ENCODE assay signal across 25 cellular contexts in genomic region chr3:13263770-13264467, GRCh38.
DNase-seq lines count a peak whose midpoint lies in the region; ATAC-seq, FAIRE-seq and TF ChIP-seq lines count a peak whose summit lies in the region.
"Had no signal": no experiment of that assay in that cellular context is flagged by ENCODE, and none has a peak within 500 bp of the region (broad histone marks: within the 10 kb centered on the region; RNA-seq: fewer than 3 reads in every experiment).

No MANE protein-coding gene starts in this region.

- no peak for FAIRE-seq in GM12892 (lab: Jason Lieb, UNC)
- FAIRE-seq: A204.1, HTR-8/SVneo had no signal

- H3K27ac ChIP-seq in angular gyrus (ENCODE audit: low read depth, low read length) (peak overlapping the region; percentile 31), heart left ventricle (peak overlapping the region in 11 of 12 donors; percentile 6 to 82 (median 39))
- H3K27ac ChIP-seq: brain microvascular endothelial cell, PC-9 had no signal

- TF ChIP-seq CTCF in heart left ventricle (IDR thresholded peaks at IDR 0.05), result no peak

- intact Hi-C loops in heart left ventricle (cut with DNase I), result loop anchor here in 3 of 10 donors (2.0 to 5.0 kb wide), 2 partner anchors 15 to 37 kb away; no protein-coding TSS in a partner anchor

- H3K27me3 ChIP-seq in heart left ventricle, result no peaks in the 10 kb centered on the region
- H3K27me3 ChIP-seq: brain microvascular endothelial cell, MG63 had no signal

- peak in 3 of 4 donors; percentile 43 to 69 (median 47) for ATAC-seq in heart left ventricle
- ATAC-seq: activated CD8-positive, alpha-beta memory T cell treated with anti-CD3 and anti-CD28 coated beads, Interleukin-2, amount 10 ng/mL, durations not matched to agents 7 days and 5 days; effector memory CD8-positive, alpha-beta T cell; GM23338; stimulated activated naive B cell treated with anti-CD40 and anti-IgM and Interleukin-4, amounts not matched to agents 10 μg/mL and 1 μg/mL and 100 μg/mL, for 72 hours had no signal

- TF ChIP-seq POLR2A in heart left ventricle (IDR thresholded peaks at IDR 0.05) (peak in 1 of 2 donors; percentile 13), GM12892 (IDR thresholded peaks at IDR 0.05; ENCODE audit: low read depth, low read length) (no peak)

- peak; percentile 81 for DNase-seq in A172 (ENCODE audit: low spot score)
- DNase-seq in heart left ventricle, result peak in 4 of 5 donors; percentile 33 to 61 (median 54)
- DNase-seq in midbrain (lab: John Stamatoyannopoulos, UW), result peak; percentile 22
- DNase-seq in GM12892 (ENCODE audit: insufficient read length), result no peak
- no peak for DNase-seq in T-helper 9 cell
- no peak for DNase-seq in stimulated activated CD4-positive, alpha-beta T cell treated with anti-CD3 and anti-CD28 coated beads, Interleukin-4, amount 100 ng/mL, for 24 hours
- DNase-seq in NCI-H1048 (lab: John Stamatoyannopoulos, UW), result no peak
- DNase-seq: activated CD4-positive, CD25-positive, alpha-beta regulatory T cell treated with anti-CD3 and anti-CD28 coated beads, Interleukin-2, amount 50 U/mL, for 72 hours; activated CD8-positive, alpha-beta memory T cell treated with anti-CD3 and anti-CD28 coated beads, Interleukin-2, amount 10 ng/mL, durations not matched to agents 7 days and 5 days; activated effector memory CD4-positive, alpha-beta T cell treated with Interleukin-2 at 50 U/mL for 16 hours; brain microvascular endothelial cell; CD4-positive, CD25-positive, alpha-beta regulatory T cell; effector memory CD8-positive, alpha-beta T cell; EL; MG63; NCI-H2029 treated with DMSO at 0.1 percent for 48 hours; NCI-H526 treated with DMSO at 0.1 percent for 48 hours; occipital lobe; PC-9; stimulated activated naive B cell treated with anti-CD40 and anti-IgM and Interleukin-4, amounts not matched to agents 10 μg/mL and 1 μg/mL and 100 μg/mL, for 72 hours; T-helper 1 cell had no signal

- no peak overlapping the region for H3K4me3 ChIP-seq in heart left ventricle
- H3K4me3 ChIP-seq: GM23338, MG63, PC-9 had no signal

- H3K4me1 ChIP-seq in heart left ventricle, result peaks cover 0 to 48% (median 10%) of the 10 kb centered on the region in 12 donors

- 59 to 73% (median 68%) methylated on average over 22 to 26 of the region's 26 CpGs for WGBS in heart left ventricle, 4 donors

- H3K36me3 ChIP-seq in heart left ventricle, result no peaks in the 10 kb centered on the region
- H3K36me3 ChIP-seq: brain microvascular endothelial cell, MG63 had no signal

- peaks cover 0 to 4% (median 0%) of the 10 kb centered on the region in 12 donors for H3K9me3 ChIP-seq in heart left ventricle
- H3K9me3 ChIP-seq: MG63 had no signal

Comparison
In these comparisons a context has a peak if more than half of its experiments do, and no peak if none do; other contexts are left out.
1. DNase-seq: peak in A172 (single experiment), heart left ventricle (4 of 5) and midbrain (single experiment); none in GM12892 (single experiment), T-helper 9 cell (single experiment), stimulated activated CD4-positive, alpha-beta T cell treated with anti-CD3 and anti-CD28 coated beads, Interleukin-4, amount 100 ng/mL, for 24 hours (single experiment) and NCI-H1048 (single experiment).